14 cellular contexts compared by ENCODE assay signal in genomic region chr14:73372529-73372928, GRCh38.
DNase-seq lines count a peak whose midpoint lies in the region; ATAC-seq and FAIRE-seq lines count a peak whose summit lies in the region.
"Had no signal": no experiment of that assay in that cellular context is flagged by ENCODE, and none has a peak within 500 bp of the region (broad histone marks: within the 10 kb centered on the region; RNA-seq: fewer than 3 reads in every experiment).

No MANE protein-coding gene starts in this region.

- H3K9me3 Mint-ChIP-seq in activated naive CD4-positive, alpha-beta T cell treated with anti-CD3 and anti-CD28 coated beads, Interleukin-2, amount 50 U/mL, for 72 hours = no peaks in the 10 kb centered on the region
- no peaks in the 10 kb centered on the region for H3K9me3 Mint-ChIP-seq in activated T-helper 17 cell treated with anti-CD3 and anti-CD28 coated beads, Interleukin-2, amount 50 U/mL, for 72 hours
- H3K9me3 Mint-ChIP-seq in stimulated activated effector memory CD8-positive, alpha-beta T cell treated with anti-CD3 and anti-CD28 coated beads, Interleukin-12 subunit alpha, Interleukin-12 subunit beta, amount 100 ng/mL, for 72 hours = no peaks in the 10 kb centered on the region
- H3K9me3 Mint-ChIP-seq: CD4-positive, alpha-beta memory T cell had no signal

- H3K36me3 Mint-ChIP-seq in activated naive CD4-positive, alpha-beta T cell treated with anti-CD3 and anti-CD28 coated beads, Interleukin-2, amount 50 U/mL, for 72 hours = no peaks in the 10 kb centered on the region
- no peaks in the 10 kb centered on the region for H3K36me3 Mint-ChIP-seq in activated T-helper 17 cell treated with anti-CD3 and anti-CD28 coated beads, Interleukin-2, amount 50 U/mL, for 72 hours (ENCODE audit: low read depth)
- H3K36me3 Mint-ChIP-seq in stimulated activated effector memory CD8-positive, alpha-beta T cell treated with anti-CD3 and anti-CD28 coated beads, Interleukin-12 subunit alpha, Interleukin-12 subunit beta, amount 100 ng/mL, for 72 hours = peaks cover 3% of the 10 kb centered on the region

- DNase-seq in activated naive CD4-positive, alpha-beta T cell treated with anti-CD3 and anti-CD28 coated beads, Interleukin-2, amount 50 U/mL, for 72 hours (ENCODE audit: low spot score in 2 of 2) = no peak
- no peak for DNase-seq in activated naive CD4-positive, alpha-beta T cell (lab: John Stamatoyannopoulos, UW)
- no peak for DNase-seq in stimulated activated effector memory CD8-positive, alpha-beta T cell treated with anti-CD3 and anti-CD28 coated beads, Interleukin-12 subunit alpha, Interleukin-12 subunit beta, amount 100 ng/mL, for 72 hours (ENCODE audit: low spot score in 2 of 2)
- no peak for DNase-seq in stimulated activated CD8-positive, alpha-beta memory T cell treated with anti-CD3 and anti-CD28 coated beads, Interleukin-4, amount 100 ng/mL, for 48 hours
- no peak for DNase-seq in NCI-H2171 (lab: John Stamatoyannopoulos, UW)
- DNase-seq: BE2C; CD4-positive, alpha-beta memory T cell; DMS79 treated with DMSO at 0.1 percent for 48 hours; EL; GDM1 had no signal

- H3K4me3 Mint-ChIP-seq in activated T-helper 17 cell treated with anti-CD3 and anti-CD28 coated beads, Interleukin-2, amount 50 U/mL, for 72 hours = no peak overlapping the region
- no peak overlapping the region for H3K4me3 Mint-ChIP-seq in stimulated activated effector memory CD8-positive, alpha-beta T cell treated with anti-CD3 and anti-CD28 coated beads, Interleukin-12 subunit alpha, Interleukin-12 subunit beta, amount 100 ng/mL, for 72 hours
- H3K4me3 Mint-ChIP-seq: CD4-positive, alpha-beta memory T cell had no signal

- H3K27me3 Mint-ChIP-seq in activated T-helper 17 cell treated with anti-CD3 and anti-CD28 coated beads, Interleukin-2, amount 50 U/mL, for 72 hours = no peaks in the 10 kb centered on the region
- H3K27me3 Mint-ChIP-seq: CD4-positive, alpha-beta memory T cell had no signal

- ATAC-seq in activated naive CD4-positive, alpha-beta T cell treated with anti-CD3 and anti-CD28 coated beads, Interleukin-2, amount 50 U/mL, for 72 hours = peak; percentile 64 to 89
- ATAC-seq in activated T-helper 17 cell treated with anti-CD3 and anti-CD28 coated beads, Interleukin-2, amount 50 U/mL, for 72 hours (replicated peaks) = peak; percentile 77
- ATAC-seq in stimulated activated effector memory CD8-positive, alpha-beta T cell treated with anti-CD3 and anti-CD28 coated beads, Interleukin-12 subunit alpha, Interleukin-12 subunit beta, amount 100 ng/mL, for 72 hours = peak; percentile 48
- ATAC-seq: A549 had no signal

- peaks cover 5% of the 10 kb centered on the region for H3K4me1 Mint-ChIP-seq in activated T-helper 17 cell treated with anti-CD3 and anti-CD28 coated beads, Interleukin-2, amount 50 U/mL, for 72 hours
- H3K4me1 Mint-ChIP-seq in stimulated activated effector memory CD8-positive, alpha-beta T cell treated with anti-CD3 and anti-CD28 coated beads, Interleukin-12 subunit alpha, Interleukin-12 subunit beta, amount 100 ng/mL, for 72 hours = peaks cover 1% of the 10 kb centered on the region

- no peak overlapping the region for H3K27ac Mint-ChIP-seq in activated naive CD4-positive, alpha-beta T cell treated with anti-CD3 and anti-CD28 coated beads, Interleukin-2, amount 50 U/mL, for 72 hours
- H3K27ac Mint-ChIP-seq in activated T-helper 17 cell treated with anti-CD3 and anti-CD28 coated beads, Interleukin-2, amount 50 U/mL, for 72 hours = no peak overlapping the region
- H3K27ac Mint-ChIP-seq in stimulated activated effector memory CD8-positive, alpha-beta T cell treated with anti-CD3 and anti-CD28 coated beads, Interleukin-12 subunit alpha, Interleukin-12 subunit beta, amount 100 ng/mL, for 72 hours = no peak overlapping the region

- FAIRE-seq in islet of Langerhans (lab: Jason Lieb, UNC) = peak; percentile 91
- FAIRE-seq: A549, H1 had no signal
